8 cellular contexts compared by ENCODE assay signal in the genomic region with DNA sequence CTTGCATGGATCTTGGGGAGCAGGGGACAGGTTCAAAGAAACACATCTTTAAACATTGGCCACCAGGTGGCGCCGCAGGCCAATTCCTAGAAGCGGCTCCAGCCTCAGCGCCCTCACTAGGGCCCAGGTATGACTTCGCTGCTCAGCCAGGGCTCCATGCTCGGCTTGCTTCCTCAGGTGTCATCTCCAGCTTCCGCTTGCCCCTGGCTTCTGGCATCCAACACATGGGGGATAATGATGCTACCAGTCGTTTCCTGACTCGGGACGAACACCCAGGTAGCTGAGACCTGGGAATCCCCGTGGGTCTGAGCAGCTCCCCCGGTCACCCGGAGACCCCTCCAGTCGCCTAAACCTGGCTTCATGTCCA. TPM values are rescaled to one million over a fixed set of nuclear protein-coding genes. Genes with fewer than 3 reads are reported as not detected.
A peak's percentile ranks its signal among the peaks of the same experiment; 100 is the strongest.
DNase-seq lines count a peak whose midpoint lies in the region; ATAC-seq and TF ChIP-seq lines count a peak whose summit lies in the region.

No MANE protein-coding gene starts in this region.

- H4K20me1 ChIP-seq in DOHH2 (ENCODE audit: control insufficient read depth, insufficient read depth, low read depth, low read length), result no peaks in the 10 kb centered on the region

- H3K9me3 Mint-ChIP-seq in activated CD4-positive, alpha-beta memory T cell treated with anti-CD3 and anti-CD28 coated beads, Interleukin-2, amount 10 ng/mL, durations not matched to agents 7 days and 5 days, result no peaks in the 10 kb centered on the region
- H3K9me3 Mint-ChIP-seq in memory B cell, result no peaks in the 10 kb centered on the region

- no peaks in the 10 kb centered on the region for H3K27me3 ChIP-seq in DOHH2 (ENCODE audit: control insufficient read depth, low read length)
- no peaks in the 10 kb centered on the region for H3K27me3 ChIP-seq in dorsolateral prefrontal cortex

- DNase-seq in NCI-H82 (lab: John Stamatoyannopoulos, UW), result peak; percentile 97
- DNase-seq in activated CD4-positive, alpha-beta memory T cell treated with anti-CD3 and anti-CD28 coated beads, Interleukin-2, amount 10 ng/mL, durations not matched to agents 7 days and 5 days, result peak; percentile 91
- DNase-seq in dorsolateral prefrontal cortex, result peak; percentile 77 to 94 (median 86)
- DNase-seq in memory B cell (ENCODE audit: low spot score in 2 of 2), result peak; percentile 86
- peak; percentile 78 to 79 for DNase-seq in stimulated activated CD8-positive, alpha-beta memory T cell treated with anti-CD3 and anti-CD28 coated beads, Interleukin-15, amount 100 ng/mL, for 48 hours (ENCODE audit: low read depth in 2 of 2)

- H3K4me3 ChIP-seq in DOHH2 (ENCODE audit: low read length), result no peak overlapping the region
- no peak overlapping the region for H3K4me3 ChIP-seq in dorsolateral prefrontal cortex

- no peaks in the 10 kb centered on the region for H3K9me3 ChIP-seq in DOHH2 (ENCODE audit: control insufficient read depth, insufficient read depth, low read length)

- TF ChIP-seq CTCF in DOHH2 (IDR thresholded peaks at IDR 0.05; ENCODE audit: low read depth, low read length, poor library complexity, severe bottlenecking) (peak; percentile 91), dorsolateral prefrontal cortex (IDR thresholded peaks at IDR 0.05 in 54 of 56, conservative IDR thresholded peaks at IDR 0.05 in 2 of 56; ENCODE audit: low read depth in 1 of 56, partially characterized antibody in 56 of 56) (peak; percentile 85 to 97 (median 92))

- no peaks in the 10 kb centered on the region for H3K79me2 ChIP-seq in DOHH2 (ENCODE audit: control insufficient read depth, low read length)

- peak; percentile 60 for ATAC-seq in HG03378 (IDR thresholded peaks at IDR 0.05; ENCODE audit: unreplicated experiment)
- ATAC-seq in memory B cell (ENCODE audit: low read depth), result peak; percentile 97
- ATAC-seq in GM18867 (IDR thresholded peaks at IDR 0.05; ENCODE audit: unreplicated experiment), result no peak

- H3K27ac ChIP-seq in DOHH2 (ENCODE audit: low read depth, low read length) (no peak overlapping the region), dorsolateral prefrontal cortex (peak overlapping the region in 11 of 59 donors; percentile 1 to 56 (median 31))

- no peaks in the 10 kb centered on the region for H3K36me3 ChIP-seq in DOHH2 (ENCODE audit: control insufficient read depth, low read length)

- no peaks in the 10 kb centered on the region for H3F3A ChIP-seq in DOHH2 (ENCODE audit: control insufficient read depth, insufficient read depth)

- peaks cover 12% of the 10 kb centered on the region for H3K4me1 Mint-ChIP-seq in activated CD4-positive, alpha-beta memory T cell treated with anti-CD3 and anti-CD28 coated beads, Interleukin-2, amount 10 ng/mL, durations not matched to agents 7 days and 5 days
- H3K4me1 Mint-ChIP-seq in memory B cell, result peaks cover 10% of the 10 kb centered on the region

- CTCF ChIA-PET in activated CD4-positive, alpha-beta memory T cell treated with anti-CD3 and anti-CD28 coated beads, Interleukin-2, amount 10 ng/mL, durations not matched to agents 7 days and 5 days (lab: Charles Lee), result interaction anchor here (0.6 to 17.8 kb wide), 13 partner anchors 13 to 295 kb away, joined by 3 to 612 read pairs (median 4); no protein-coding TSS in a partner anchor

- no peaks in the 10 kb centered on the region for H3K36me3 Mint-ChIP-seq in activated CD4-positive, alpha-beta memory T cell treated with anti-CD3 and anti-CD28 coated beads, Interleukin-2, amount 10 ng/mL, durations not matched to agents 7 days and 5 days (ENCODE audit: low read depth)
- H3K36me3 Mint-ChIP-seq in memory B cell, result no peaks in the 10 kb centered on the region

- peaks cover 13% of the 10 kb centered on the region for H3K4me1 ChIP-seq in DOHH2 (ENCODE audit: control insufficient read depth, low read length)

- no peaks in the 10 kb centered on the region for H3K9me2 ChIP-seq in DOHH2 (replicated peaks; ENCODE audit: control insufficient read depth, low read length)

- intact Hi-C loops in dorsolateral prefrontal cortex (cut with DNase I), result loop anchor here (1.0 to 5.0 kb wide), 3 partner anchors 39 to 134 kb away; a partner anchor contains a TSS

- H3K27me3 Mint-ChIP-seq in activated CD4-positive, alpha-beta memory T cell treated with anti-CD3 and anti-CD28 coated beads, Interleukin-2, amount 10 ng/mL, durations not matched to agents 7 days and 5 days, result peaks cover 21% of the 10 kb centered on the region
- H3K27me3 Mint-ChIP-seq in memory B cell, result peaks cover 6% of the 10 kb centered on the region

- POLR2A ChIA-PET in activated CD4-positive, alpha-beta memory T cell treated with anti-CD3 and anti-CD28 coated beads, Interleukin-2, amount 10 ng/mL, durations not matched to agents 7 days and 5 days (lab: Charles Lee), result interaction anchor here (1.0 to 14.4 kb wide), 3 partner anchors 37 to 135 kb away, joined by 3 to 222 read pairs (median 4); no protein-coding TSS in a partner anchor

- no peak overlapping the region for H3K27ac Mint-ChIP-seq in activated CD4-positive, alpha-beta memory T cell treated with anti-CD3 and anti-CD28 coated beads, Interleukin-2, amount 10 ng/mL, durations not matched to agents 7 days and 5 days
- no peak overlapping the region for H3K27ac Mint-ChIP-seq in memory B cell

- no peak overlapping the region for H3K4me2 ChIP-seq in DOHH2 (ENCODE audit: low read length)

- no peak overlapping the region for H3K4me3 Mint-ChIP-seq in activated CD4-positive, alpha-beta memory T cell treated with anti-CD3 and anti-CD28 coated beads, Interleukin-2, amount 10 ng/mL, durations not matched to agents 7 days and 5 days
- no peak overlapping the region for H3K4me3 Mint-ChIP-seq in memory B cell

RNA-seq across cellular contexts. Expression of a gene that starts 8.5 kb away (rescaled TPM):
- total RNA-seq in activated CD4-positive, alpha-beta memory T cell treated with anti-CD3 and anti-CD28 coated beads, Interleukin-2, amount 10 ng/mL, durations not matched to agents 7 days and 5 days, result under 1 TPM in 1 of 2 experiments, not detected in 1; 0.05 TPM
- 1 to 10 TPM in 84 of 120 experiments, under 1 TPM in 36; 0.44 to 4.6 (median 1.3) TPM for total RNA-seq in dorsolateral prefrontal cortex

RNA-seq across cellular contexts. Expression of a gene that starts 23.7 kb away (rescaled TPM):
- total RNA-seq in activated CD4-positive, alpha-beta memory T cell treated with anti-CD3 and anti-CD28 coated beads, Interleukin-2, amount 10 ng/mL, durations not matched to agents 7 days and 5 days, result 100 to 1,000 TPM in 1 of 2 experiments, 10 to 100 TPM in 1; 93.6 to 101 TPM
- 100 to 1,000 TPM in 10 of 120 experiments, 10 to 100 TPM in 110; 32.8 to 189 (median 59.9) TPM for total RNA-seq in dorsolateral prefrontal cortex

RNA-seq across cellular contexts. Expression of a gene that starts 29.8 kb away (rescaled TPM):
- under 1 TPM in 1 of 2 experiments, not detected in 1; 0.53 TPM for total RNA-seq in activated CD4-positive, alpha-beta memory T cell treated with anti-CD3 and anti-CD28 coated beads, Interleukin-2, amount 10 ng/mL, durations not matched to agents 7 days and 5 days
- 1 to 10 TPM in 44 of 120 experiments, under 1 TPM in 36, not detected in 40; 0.44 to 3.3 (median 1.0) TPM for total RNA-seq in dorsolateral prefrontal cortex

RNA-seq across cellular contexts. Expression of a gene that starts 36.2 kb away (rescaled TPM):
- total RNA-seq in activated CD4-positive, alpha-beta memory T cell treated with anti-CD3 and anti-CD28 coated beads, Interleukin-2, amount 10 ng/mL, durations not matched to agents 7 days and 5 days, result 10 to 100 TPM; 63.1 to 66.2 TPM
- total RNA-seq in dorsolateral prefrontal cortex, result 10 to 100 TPM; 26.8 to 59.6 (median 43.5) TPM

RNA-seq across cellular contexts. Expression of a gene that starts 37.2 kb away (rescaled TPM):
- total RNA-seq in activated CD4-positive, alpha-beta memory T cell treated with anti-CD3 and anti-CD28 coated beads, Interleukin-2, amount 10 ng/mL, durations not matched to agents 7 days and 5 days, result 10 to 100 TPM; 27.0 to 31.2 TPM
- 10 to 100 TPM; 43.3 to 88.3 (median 64.8) TPM for total RNA-seq in dorsolateral prefrontal cortex
